In the genomic region with DNA sequence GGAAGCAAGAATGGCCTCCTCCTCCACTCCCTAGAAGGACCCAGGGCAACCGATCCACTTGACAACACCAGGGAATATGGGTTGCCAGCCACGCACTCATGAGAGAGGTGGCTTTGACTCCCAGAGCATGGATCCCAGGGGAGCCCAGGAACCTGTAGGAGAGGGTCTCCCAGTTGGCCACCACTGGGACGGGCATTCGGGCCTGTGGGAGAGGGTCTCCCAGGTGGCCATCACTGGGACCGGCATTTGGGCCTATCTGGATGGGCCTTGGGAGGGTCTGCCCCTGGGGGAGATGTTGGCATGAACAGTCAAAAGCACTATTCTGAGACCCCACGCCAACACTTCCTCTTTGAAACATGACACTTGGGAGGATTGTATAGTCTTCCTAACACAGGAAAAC, we compare ENCODE assay signal across 30 cellular contexts. TPM values are rescaled to one million over a fixed set of nuclear protein-coding genes. Genes with fewer than 3 reads are reported as not detected.
"Had no signal": no experiment of that assay in that cellular context is flagged by ENCODE, and none has a peak within 500 bp of the region (broad histone marks: within the 10 kb centered on the region; RNA-seq: fewer than 3 reads in every experiment).

No MANE protein-coding gene starts in this region.

- H3K27ac Mint-ChIP-seq: activated naive CD8-positive, alpha-beta T cell; nephron; T-helper 2 cell treated with Interferon-gamma antibody and Interleukin-4, amounts not matched to agents 5 μg/mL and 100 μg/mL, for 36 hours had no signal

- H3K36me3 ChIP-seq: esophagus muscularis mucosa, heart right ventricle, left ventricle myocardium inferior, pancreas, prostate gland, sigmoid colon, uterus had no signal

- H3K36me3 Mint-ChIP-seq: activated naive CD8-positive, alpha-beta T cell had no signal

- H3K4me3 ChIP-seq: body of pancreas, esophagus muscularis mucosa, heart right ventricle, left ventricle myocardium inferior, lung, mucosa of descending colon, pancreas, prostate gland, sigmoid colon, testis, uterus had no signal

- H3K27ac ChIP-seq: body of pancreas, esophagus muscularis mucosa, heart right ventricle, left ventricle myocardium inferior, pancreas, sigmoid colon, testis, uterus had no signal

- FAIRE-seq: colon, pancreas, small intestine had no signal

- H3K27me3 ChIP-seq: body of pancreas, pancreas, testis, uterus had no signal

- DNase-seq: activated CD4-positive, alpha-beta T cell treated with anti-CD3 and anti-CD28 coated beads for 4 hours; activated CD4-positive, alpha-beta T cell treated with anti-CD3 and anti-CD28 coated beads, Interleukin-2, amount 50 U/mL, for 4 hours; activated effector memory CD4-positive, alpha-beta T cell treated with Interleukin-2 at 50 U/mL for 16 hours; activated naive CD4-positive, alpha-beta T cell treated with Interleukin-2 at 50 U/mL for 16 hours; anterior cingulate cortex; body of pancreas; dermis blood vessel endothelial cell; effector CD4-positive, alpha-beta T cell; foreskin melanocyte; heart right ventricle; kidney glomerular epithelial cell; left ventricle myocardium inferior; pancreas; sigmoid colon; small intestine; stimulated activated CD4-positive, alpha-beta T cell treated with anti-CD3 and anti-CD28 coated beads, Interleukin-2, amount 100 ng/mL, for 24 hours; stimulated activated naive CD4-positive, alpha-beta T cell treated with Interleukin-2 at 50 U/mL for 16 hours; testis; trophoblast cell; uterus had no signal

- ATAC-seq: body of pancreas, heart right ventricle had no signal

- H3K4me1 ChIP-seq: body of pancreas, esophagus muscularis mucosa, heart right ventricle, left ventricle myocardium inferior, pancreas, prostate gland, sigmoid colon, testis, uterus had no signal

- H3K4me3 Mint-ChIP-seq: activated naive CD8-positive, alpha-beta T cell; nephron; T-helper 2 cell treated with Interferon-gamma antibody and Interleukin-4, amounts not matched to agents 5 μg/mL and 100 μg/mL, for 36 hours had no signal

- H3K9me3 Mint-ChIP-seq: nephron; T-helper 2 cell treated with Interferon-gamma antibody and Interleukin-4, amounts not matched to agents 5 μg/mL and 100 μg/mL, for 36 hours had no signal

- H3K9me3 ChIP-seq: body of pancreas, esophagus muscularis mucosa, heart right ventricle, left ventricle myocardium inferior, mucosa of descending colon, pancreas, prostate gland, sigmoid colon, testis, uterus had no signal

RNA-seq across cellular contexts. Expression of gene TFF1, which starts 0.6 kb away (rescaled TPM):
- total RNA-seq: dermis blood vessel endothelial cell, esophagus muscularis mucosa, glomerular endothelial cell, heart right ventricle, left ventricle myocardium inferior, mesenteric fat pad, testis, uterus had no signal
- polyA plus RNA-seq: heart right ventricle had no signal

RNA-seq across cellular contexts. Expression of gene TFF2, which starts 15.0 kb away (rescaled TPM):
- total RNA-seq: dermis blood vessel endothelial cell, esophagus muscularis mucosa, glomerular endothelial cell, heart right ventricle, left ventricle myocardium inferior, lung, mesenteric fat pad, prostate gland, sigmoid colon, testis, uterus had no signal
- polyA plus RNA-seq: heart right ventricle, lung had no signal

RNA-seq across cellular contexts. Expression of gene TMPRSS3, which starts 30.1 kb away (rescaled TPM):
- total RNA-seq: dermis blood vessel endothelial cell, esophagus muscularis mucosa, glomerular endothelial cell, left ventricle myocardium inferior, mesenteric fat pad had no signal

RNA-seq across cellular contexts. Expression of gene UBASH3A, which starts 37.9 kb away (rescaled TPM):
- total RNA-seq: dermis blood vessel endothelial cell, glomerular endothelial cell, left ventricle myocardium inferior, sigmoid colon had no signal
